8 cellular contexts compared by ENCODE assay signal in genomic region chr2:181586569-181587076, GRCh38.
A peak's percentile ranks its signal among the peaks of the same experiment; 100 is the strongest.
DNase-seq lines count a peak whose midpoint lies in the region; ATAC-seq, FAIRE-seq and TF ChIP-seq lines count a peak whose summit lies in the region.

No MANE protein-coding gene starts in this region.

- no peak overlapping the region for H2AFZ ChIP-seq in keratinocyte (ENCODE audit: control insufficient read depth, low read length)

- DNase-seq in activated naive CD8-positive, alpha-beta T cell treated with anti-CD3 and anti-CD28 coated beads for 36 hours, result peak; percentile 10
- no peak for DNase-seq in activated naive CD8-positive, alpha-beta T cell treated with anti-CD3 and anti-CD28 coated beads, Interleukin-2, amount 50 U/mL, for 24 hours
- DNase-seq in NCI-H345 treated with DMSO at 0.1 percent for 48 hours (lab: John Stamatoyannopoulos, UW; ENCODE audit: unreplicated experiment), result peak; percentile 23
- DNase-seq in keratinocyte (ENCODE audit: low read depth, low spot score), result no peak
- no peak for DNase-seq in HuH-7.5 (ENCODE audit: low spot score)
- DNase-seq in activated effector memory CD4-positive, alpha-beta T cell treated with Interleukin-2 at 50 U/mL for 16 hours, result no peak

- no peaks in the 10 kb centered on the region for H3K9me3 ChIP-seq in keratinocyte (ENCODE audit: control insufficient read depth, low read depth, low read length)

- H3K9me3 Mint-ChIP-seq in activated naive CD8-positive, alpha-beta T cell treated with anti-CD3 and anti-CD28 coated beads for 36 hours, result no peaks in the 10 kb centered on the region
- no peaks in the 10 kb centered on the region for H3K9me3 Mint-ChIP-seq in activated naive CD8-positive, alpha-beta T cell treated with anti-CD3 and anti-CD28 coated beads, Interleukin-2, amount 50 U/mL, for 24 hours
- no peaks in the 10 kb centered on the region for H3K9me3 Mint-ChIP-seq in activated T-helper 17 cell treated with anti-CD3 and anti-CD28 coated beads, Interleukin-2, amount 50 U/mL, for 72 hours

- H4K20me1 ChIP-seq in keratinocyte (ENCODE audit: control insufficient read depth, extremely low read depth, insufficient read depth, low read length), result no peaks in the 10 kb centered on the region

- no peak overlapping the region for H3K27ac Mint-ChIP-seq in activated naive CD8-positive, alpha-beta T cell treated with anti-CD3 and anti-CD28 coated beads for 36 hours
- no peak overlapping the region for H3K27ac Mint-ChIP-seq in activated naive CD8-positive, alpha-beta T cell treated with anti-CD3 and anti-CD28 coated beads, Interleukin-2, amount 50 U/mL, for 24 hours
- no peak overlapping the region for H3K27ac Mint-ChIP-seq in activated T-helper 17 cell treated with anti-CD3 and anti-CD28 coated beads, Interleukin-2, amount 50 U/mL, for 72 hours

- dilution Hi-C loops in keratinocyte (cut with MboI; ENCODE audit: extremely low pct_ligation_motif_present, low sequenced_read_pairs), result no loop called here

- H3K4me3 ChIP-seq in keratinocyte (ENCODE audit: control insufficient read depth in 2 of 3, extremely low read depth in 1 of 3, insufficient read depth in 2 of 3, low read depth in 1 of 3, low read length in 3 of 3), result no peak overlapping the region

- no peaks in the 10 kb centered on the region for H3K79me2 ChIP-seq in keratinocyte (ENCODE audit: control insufficient read depth, insufficient read depth, low read length)

- peaks cover 8% of the 10 kb centered on the region for H3K4me1 ChIP-seq in keratinocyte (ENCODE audit: control insufficient read depth, extremely low read depth, insufficient read depth, low read length)

- H3K27me3 Mint-ChIP-seq in activated naive CD8-positive, alpha-beta T cell treated with anti-CD3 and anti-CD28 coated beads for 36 hours, result peaks cover 12% of the 10 kb centered on the region
- no peaks in the 10 kb centered on the region for H3K27me3 Mint-ChIP-seq in activated naive CD8-positive, alpha-beta T cell treated with anti-CD3 and anti-CD28 coated beads, Interleukin-2, amount 50 U/mL, for 24 hours
- H3K27me3 Mint-ChIP-seq in activated T-helper 17 cell treated with anti-CD3 and anti-CD28 coated beads, Interleukin-2, amount 50 U/mL, for 72 hours, result peaks cover 15% of the 10 kb centered on the region

- TF ChIP-seq CTCF in keratinocyte (optimal IDR thresholded peaks at IDR 0.05 in 1 of 3, IDR thresholded peaks at IDR 0.05 in 1 of 3, conservative IDR thresholded peaks at IDR 0.05 in 1 of 3; ENCODE audit: extremely low read depth in 1 of 3, insufficient read depth in 2 of 3, low read length in 3 of 3), result no peak

- no peak overlapping the region for H3K9ac ChIP-seq in keratinocyte (ENCODE audit: control insufficient read depth, extremely low read depth, insufficient read depth, low read length)

- ATAC-seq in activated naive CD8-positive, alpha-beta T cell treated with anti-CD3 and anti-CD28 coated beads, Interleukin-2, amount 50 U/mL, for 24 hours, result no peak
- peak; percentile 98 for ATAC-seq in HG02981 (IDR thresholded peaks at IDR 0.05; ENCODE audit: unreplicated experiment)
- ATAC-seq in activated T-helper 17 cell treated with anti-CD3 and anti-CD28 coated beads, Interleukin-2, amount 50 U/mL, for 72 hours (replicated peaks), result no peak

- H3K27me3 ChIP-seq in keratinocyte (ENCODE audit: control insufficient read depth, extremely low read depth, insufficient read depth, low read length), result no peaks in the 10 kb centered on the region

- H3K4me2 ChIP-seq in keratinocyte (ENCODE audit: control insufficient read depth, extremely low read depth, insufficient read depth, low read depth, low read length), result peak overlapping the region; percentile 44

- H3K27ac ChIP-seq in keratinocyte (ENCODE audit: control insufficient read depth, insufficient read depth, low read length), result no peak overlapping the region

- H3K9me1 ChIP-seq in keratinocyte (ENCODE audit: control insufficient read depth, extremely low read depth, insufficient read depth, low read length), result no peaks in the 10 kb centered on the region

- H3K4me1 Mint-ChIP-seq in activated naive CD8-positive, alpha-beta T cell treated with anti-CD3 and anti-CD28 coated beads for 36 hours, result peaks cover 15% of the 10 kb centered on the region
- H3K4me1 Mint-ChIP-seq in activated naive CD8-positive, alpha-beta T cell treated with anti-CD3 and anti-CD28 coated beads, Interleukin-2, amount 50 U/mL, for 24 hours, result peaks cover 12% of the 10 kb centered on the region
- H3K4me1 Mint-ChIP-seq in activated T-helper 17 cell treated with anti-CD3 and anti-CD28 coated beads, Interleukin-2, amount 50 U/mL, for 72 hours, result peaks cover 6% of the 10 kb centered on the region

- FAIRE-seq in keratinocyte (lab: Jason Lieb, UNC), result peak; percentile 49

- H3K36me3 ChIP-seq in keratinocyte (ENCODE audit: control insufficient read depth in 2 of 2, extremely low read depth in 1 of 2, insufficient read depth in 2 of 2, low read length in 2 of 2), result no peaks in the 10 kb centered on the region

- no peak overlapping the region for H3K4me3 Mint-ChIP-seq in activated naive CD8-positive, alpha-beta T cell treated with anti-CD3 and anti-CD28 coated beads for 36 hours
- H3K4me3 Mint-ChIP-seq in activated naive CD8-positive, alpha-beta T cell treated with anti-CD3 and anti-CD28 coated beads, Interleukin-2, amount 50 U/mL, for 24 hours, result no peak overlapping the region
- no peak overlapping the region for H3K4me3 Mint-ChIP-seq in activated T-helper 17 cell treated with anti-CD3 and anti-CD28 coated beads, Interleukin-2, amount 50 U/mL, for 72 hours

- H3K36me3 Mint-ChIP-seq in activated naive CD8-positive, alpha-beta T cell treated with anti-CD3 and anti-CD28 coated beads for 36 hours, result no peaks in the 10 kb centered on the region
- no peaks in the 10 kb centered on the region for H3K36me3 Mint-ChIP-seq in activated naive CD8-positive, alpha-beta T cell treated with anti-CD3 and anti-CD28 coated beads, Interleukin-2, amount 50 U/mL, for 24 hours (ENCODE audit: low read depth)
- H3K36me3 Mint-ChIP-seq in activated T-helper 17 cell treated with anti-CD3 and anti-CD28 coated beads, Interleukin-2, amount 50 U/mL, for 72 hours (ENCODE audit: low read depth), result no peaks in the 10 kb centered on the region

Comparison
In these comparisons a context has a peak if more than half of its experiments do, and no peak if none do; other contexts are left out.
1. DNase-seq: peak in activated naive CD8-positive, alpha-beta T cell treated with anti-CD3 and anti-CD28 coated beads for 36 hours (single experiment) and NCI-H345 treated with DMSO at 0.1 percent for 48 hours (single experiment); none in activated naive CD8-positive, alpha-beta T cell treated with anti-CD3 and anti-CD28 coated beads, Interleukin-2, amount 50 U/mL, for 24 hours (single experiment), keratinocyte (single experiment), HuH-7.5 (single experiment) and activated effector memory CD4-positive, alpha-beta T cell treated with Interleukin-2 at 50 U/mL for 16 hours (single experiment).